Comparison of ENCODE assay signal across 14 cellular contexts in genomic region chr18:74459877-74460276, GRCh38. TPM values are rescaled to one million over a fixed set of nuclear protein-coding genes. Genes with fewer than 3 reads are reported as not detected.
DNase-seq lines count a peak whose midpoint lies in the region; ATAC-seq, FAIRE-seq and TF ChIP-seq lines count a peak whose summit lies in the region.
"Had no signal": no experiment of that assay in that cellular context is flagged by ENCODE, and none has a peak within 500 bp of the region (broad histone marks: within the 10 kb centered on the region; RNA-seq: fewer than 3 reads in every experiment).

No MANE protein-coding gene starts in this region.

- CTCF ChIA-PET in SK-N-SH (lab: Yijun Ruan, JAX) = interaction anchor here (0.8 to 2.0 kb wide), 5 partner anchors 11 to 118 kb away, joined by 3 to 7 read pairs (median 3); no protein-coding TSS in a partner anchor

- no peak for FAIRE-seq in kidney (lab: Jason Lieb, UNC)

- no peaks in the 10 kb centered on the region for H3K79me2 ChIP-seq in SK-N-SH (ENCODE audit: insufficient read depth)

- no peak overlapping the region for H2AFZ ChIP-seq in SK-N-SH (ENCODE audit: low read depth)

- H3K27ac ChIP-seq in SK-N-SH (ENCODE audit: low read depth in 2 of 2, low read length in 1 of 2) (no peak overlapping the region), kidney (ENCODE audit: low read depth in 2 of 2, low read length in 2 of 2) (no peak overlapping the region), upper lobe of left lung (no peak overlapping the region)

- H4K20me1 ChIP-seq in SK-N-SH (ENCODE audit: insufficient read depth) = no peaks in the 10 kb centered on the region

- H3K9me2 ChIP-seq in SK-N-SH = no peaks in the 10 kb centered on the region

- DNase-seq in SK-N-SH (peak; percentile 46), foreskin melanocyte (peak; percentile 53), retina (peak; percentile 57), NCI-H1694 (lab: John Stamatoyannopoulos, UW) (no peak), kidney (no peak), NCI-H345 (lab: John Stamatoyannopoulos, UW) (no peak), upper lobe of left lung (no peak)
- DNase-seq: activated CD8-positive, alpha-beta T cell treated with anti-CD3 and anti-CD28 coated beads for 36 hours; DND-41; effector CD4-positive, alpha-beta T cell; NCI-H446; stimulated activated CD4-positive, alpha-beta T cell treated with anti-CD3 and anti-CD28 coated beads, Interleukin-2, amount 100 ng/mL, for 48 hours had no signal

- no peaks in the 10 kb centered on the region for H3K9me3 ChIP-seq in SK-N-SH
- H3K9me3 ChIP-seq in kidney (ENCODE audit: control insufficient read depth in 1 of 2, low read length in 2 of 2) = peaks cover 0 to 8% of the 10 kb centered on the region in 2 donors
- H3K9me3 ChIP-seq in upper lobe of left lung = no peaks in the 10 kb centered on the region

- H3K4me3 ChIP-seq in SK-N-SH (ENCODE audit: low read depth in 2 of 2, low read length in 1 of 2) (no peak overlapping the region), kidney (ENCODE audit: low read length in 2 of 2) (no peak overlapping the region), upper lobe of left lung (no peak overlapping the region)

- 2% methylated on average over 7 of the region's 7 CpGs for WGBS in SK-N-SH (ENCODE audit: low lambda C conversion rate)
- WGBS in upper lobe of left lung, 2 donors = 60 to 65% methylated on average over 7 of the region's 7 CpGs

- H3K4me1 ChIP-seq in SK-N-SH (ENCODE audit: control insufficient read depth in 1 of 2, insufficient read depth in 2 of 2, low read depth in 1 of 2, low read length in 1 of 2) (no peaks in the 10 kb centered on the region), kidney (ENCODE audit: control insufficient read depth in 1 of 2, insufficient read depth in 1 of 2, low read depth in 1 of 2, low read length in 2 of 2) (peaks cover 0 to 2% of the 10 kb centered on the region in 2 donors), upper lobe of left lung (peaks cover 9 to 17% (median 12%) of the 10 kb centered on the region in 4 donors)

- no peak for ATAC-seq in upper lobe of left lung (ENCODE audit: low FRiP score in 2 of 2)
- ATAC-seq: activated CD8-positive, alpha-beta T cell treated with anti-CD3 and anti-CD28 coated beads for 36 hours; activated naive CD4-positive, alpha-beta T cell treated with anti-CD3 and anti-CD28 coated beads, Interleukin-2, amount 50 U/mL, for 72 hours had no signal

- TF ChIP-seq CTCF in GM12872 (IDR thresholded peaks at IDR 0.05; ENCODE audit: insufficient read depth, low read depth, low read length) = peak; percentile 33; the same call in 1 of the 3 replicates
- TF ChIP-seq CTCF in SK-N-SH (IDR thresholded peaks at IDR 0.05) = peak; percentile 37; the same call in 1 of the 2 replicates
- no peak for TF ChIP-seq CTCF in kidney (IDR thresholded peaks at IDR 0.05; ENCODE audit: borderline replicate concordance, extremely low read depth, insufficient read depth)
- TF ChIP-seq CTCF in upper lobe of left lung (IDR thresholded peaks at IDR 0.05) = peak in 1 of 6 experiments; percentile 18

- H3F3A ChIP-seq in SK-N-SH (replicated peaks; ENCODE audit: insufficient read depth) = no peaks in the 10 kb centered on the region

- H3K27me3 ChIP-seq in SK-N-SH (ENCODE audit: insufficient read depth) (peaks cover 73% of the 10 kb centered on the region), upper lobe of left lung (peaks cover 0 to 20% (median 12%) of the 10 kb centered on the region in 4 donors)

- no peaks in the 10 kb centered on the region for H3K36me3 ChIP-seq in SK-N-SH (replicated peaks in 1 of 2; ENCODE audit: control insufficient read depth in 1 of 2, insufficient read depth in 2 of 2, low read length in 1 of 2)
- H3K36me3 ChIP-seq in kidney (ENCODE audit: control insufficient read depth in 1 of 2, insufficient read depth in 2 of 2, low read length in 2 of 2) = no peaks in the 10 kb centered on the region
- no peaks in the 10 kb centered on the region for H3K36me3 ChIP-seq in upper lobe of left lung

- TF ChIP-seq POLR2A in upper lobe of left lung (IDR thresholded peaks at IDR 0.05) = no peak

- POLR2A ChIA-PET in SK-N-SH (lab: Yijun Ruan, JAX) = no interaction called here

- TF ChIP-seq EP300 in SK-N-SH (IDR thresholded peaks at IDR 0.05; ENCODE audit: borderline replicate concordance in 1 of 2, low read depth in 1 of 2, low read length in 1 of 2) = no peak
- no peak for TF ChIP-seq EP300 in upper lobe of left lung (IDR thresholded peaks at IDR 0.05)

- H3K4me2 ChIP-seq in SK-N-SH = no peak overlapping the region

- intact Hi-C loops in kidney (cut with DNase I) = no loop called here

- TF ChIP-seq RAD21 in SK-N-SH (IDR thresholded peaks at IDR 0.05; ENCODE audit: low read length) = no peak

- H3K9ac ChIP-seq in SK-N-SH (no peak overlapping the region), kidney (ENCODE audit: low read length in 2 of 2) (no peak overlapping the region)

TF ChIP-seq in SK-N-SH, 30 proteins besides CTCF, POLR2A, EP300 and RAD21:
- TF ChIP-seq PBX3 (IDR thresholded peaks at IDR 0.05) (no peak), EZH2phosphoT487 (IDR thresholded peaks at IDR 0.05; ENCODE audit: borderline replicate concordance, low read depth) (peak; percentile 45; the same call in 1 of the 2 replicates)

RNA-seq across cellular contexts. Expression of gene DIPK1C, which starts 2.8 kb away (rescaled TPM):
- polyA plus RNA-seq in SK-N-SH (2012; rRNA removed) (not detected in 2 replicates), kidney (ENCODE audit: insufficient read depth, low read depth, low replicate concordance) (not detected)
- polyA plus RNA-seq in SK-N-SH (2012; cell fraction: cytosol; rRNA removed) = not detected in 2 replicates
- polyA plus RNA-seq in SK-N-SH (2012; cell fraction: nucleus; rRNA removed) = not detected in 2 replicates
- total RNA-seq in kidney (0.09 TPM), upper lobe of left lung (under 1 TPM in 2 of 6 donors, not detected in 4; 0.13 to 0.89 TPM)
- total RNA-seq: activated CD8-positive, alpha-beta T cell treated with anti-CD3 and anti-CD28 coated beads for 36 hours; activated naive CD4-positive, alpha-beta T cell treated with anti-CD3 and anti-CD28 coated beads, Interleukin-2, amount 50 U/mL, for 72 hours had no signal

RNA-seq across cellular contexts. Expression of gene CNDP2, which starts 36.3 kb away (rescaled TPM):
- 78.5 and 84.9 TPM in 2 replicates for polyA plus RNA-seq in SK-N-SH (2012; rRNA removed)
- polyA plus RNA-seq in SK-N-SH (2012; cell fraction: cytosol; rRNA removed) = 67.8 and 70.5 TPM in 2 replicates
- polyA plus RNA-seq in SK-N-SH (2012; cell fraction: nucleus; rRNA removed) = 99.2 and 102 TPM in 2 replicates
- 740 TPM for total RNA-seq in kidney
- 499 TPM for polyA plus RNA-seq in kidney (ENCODE audit: insufficient read depth, low read depth, low replicate concordance)
- 100 to 1,000 TPM; 147 to 279 (median 196) TPM for total RNA-seq in upper lobe of left lung

Comparison
In these comparisons a context has a peak if more than half of its experiments do, and no peak if none do; other contexts are left out.
1. DNase-seq: peak in SK-N-SH (single experiment), foreskin melanocyte (single experiment) and retina (single experiment); none in NCI-H1694 (single experiment), kidney (single experiment), NCI-H345 (single experiment) and upper lobe of left lung (0 of 2).